Comparison of ENCODE assay signal across 23 cellular contexts in genomic region chr13:78638216-78638615, GRCh38. TPM values are rescaled to one million over a fixed set of nuclear protein-coding genes. Genes with fewer than 3 reads are reported as not detected.
DNase-seq lines count a peak whose midpoint lies in the region; ATAC-seq and TF ChIP-seq lines count a peak whose summit lies in the region.
"Had no signal": no experiment of that assay in that cellular context is flagged by ENCODE, and none has a peak within 500 bp of the region (broad histone marks: within the 10 kb centered on the region; RNA-seq: fewer than 3 reads in every experiment).

No MANE protein-coding gene starts in this region.

- peaks cover 13% of the 10 kb centered on the region for H3K4me1 Mint-ChIP-seq in activated CD4-positive, alpha-beta memory T cell treated with anti-CD3 and anti-CD28 coated beads, Interleukin-2, amount 10 ng/mL, durations not matched to agents 7 days and 5 days
- peaks cover 7% of the 10 kb centered on the region for H3K4me1 Mint-ChIP-seq in activated CD4-positive, alpha-beta memory T cell treated with anti-CD3 and anti-CD28 coated beads for 36 hours (ENCODE audit: low read depth)
- H3K4me1 Mint-ChIP-seq: nephron had no signal

- peak; percentile 75 for ATAC-seq in GM21576 (IDR thresholded peaks at IDR 0.05; ENCODE audit: unreplicated experiment)
- peak; percentile 60 for ATAC-seq in HG03095 (IDR thresholded peaks at IDR 0.05; ENCODE audit: unreplicated experiment)
- ATAC-seq: heart right ventricle, psoas muscle had no signal

- H3K4me1 ChIP-seq in uterus, result no peaks in the 10 kb centered on the region
- H3K4me1 ChIP-seq: heart right ventricle, psoas muscle had no signal

- intact Hi-C loops in activated CD4-positive, alpha-beta memory T cell treated with anti-CD3 and anti-CD28 coated beads for 36 hours (cut with micrococcal nuclease), result no loop called here
- intact Hi-C loops in uterus (cut with DNase I; ENCODE audit: low total_unique reads), result no loop called here

- no peak for DNase-seq in activated CD4-positive, alpha-beta memory T cell treated with anti-CD3 and anti-CD28 coated beads, Interleukin-2, amount 10 ng/mL, durations not matched to agents 7 days and 5 days
- DNase-seq in activated CD4-positive, alpha-beta memory T cell treated with anti-CD3 and anti-CD28 coated beads for 36 hours, result no peak
- DNase-seq in amniotic epithelial cell (ENCODE audit: low read depth) (peak; percentile 63), dermis blood vessel endothelial cell (no peak), SHP77 treated with DMSO at 0.1 percent for 48 hours (lab: John Stamatoyannopoulos, UW) (no peak), uterus (no peak)
- DNase-seq: activated CD4-positive, alpha-beta T cell treated with anti-CD3 and anti-CD28 coated beads, Interleukin-2, amount 50 U/mL, for 48 hours; caudate nucleus; effector memory CD4-positive, alpha-beta T cell; heart right ventricle; mammary epithelial cell; NCI-H1092 treated with DMSO at 0.1 percent for 48 hours; NCI-H2171; NCI-H774; psoas muscle had no signal

- no peaks in the 10 kb centered on the region for H3K9me3 ChIP-seq in uterus
- H3K9me3 ChIP-seq: heart right ventricle, psoas muscle had no signal

- POLR2A ChIA-PET in activated CD4-positive, alpha-beta memory T cell treated with anti-CD3 and anti-CD28 coated beads, Interleukin-2, amount 10 ng/mL, durations not matched to agents 7 days and 5 days (lab: Charles Lee), result interaction anchor here (1.0 to 1.6 kb wide), 3 partner anchors 16 to 22 kb away, joined by 3 to 5 read pairs (median 3); partner anchors contain the start of gene OBI1
- POLR2A ChIA-PET in activated CD4-positive, alpha-beta memory T cell treated with anti-CD3 and anti-CD28 coated beads for 36 hours (lab: Charles Lee), result no interaction called here

- H3K36me3 ChIP-seq in uterus, result no peaks in the 10 kb centered on the region

- H3K36me3 Mint-ChIP-seq in activated CD4-positive, alpha-beta memory T cell treated with anti-CD3 and anti-CD28 coated beads, Interleukin-2, amount 10 ng/mL, durations not matched to agents 7 days and 5 days (ENCODE audit: low read depth), result peaks cover 67% of the 10 kb centered on the region
- peaks cover 63% of the 10 kb centered on the region for H3K36me3 Mint-ChIP-seq in activated CD4-positive, alpha-beta memory T cell treated with anti-CD3 and anti-CD28 coated beads for 36 hours

- CTCF ChIA-PET in activated CD4-positive, alpha-beta memory T cell treated with anti-CD3 and anti-CD28 coated beads, Interleukin-2, amount 10 ng/mL, durations not matched to agents 7 days and 5 days (lab: Charles Lee), result no interaction called here
- CTCF ChIA-PET in activated CD4-positive, alpha-beta memory T cell treated with anti-CD3 and anti-CD28 coated beads for 36 hours (lab: Charles Lee), result no interaction called here

- peak overlapping the region; percentile 32 for H3K27ac Mint-ChIP-seq in activated CD4-positive, alpha-beta memory T cell treated with anti-CD3 and anti-CD28 coated beads, Interleukin-2, amount 10 ng/mL, durations not matched to agents 7 days and 5 days
- H3K27ac Mint-ChIP-seq in activated CD4-positive, alpha-beta memory T cell treated with anti-CD3 and anti-CD28 coated beads for 36 hours, result no peak overlapping the region
- H3K27ac Mint-ChIP-seq: nephron; stimulated activated naive CD8-positive, alpha-beta T cell treated with anti-CD3 and anti-CD28 coated beads, Interleukin-15, Interleukin-2, amounts not matched to agents 100 ng/mL and 50 ng/mL, for 24 hours had no signal

- H3K27me3 Mint-ChIP-seq in activated CD4-positive, alpha-beta memory T cell treated with anti-CD3 and anti-CD28 coated beads, Interleukin-2, amount 10 ng/mL, durations not matched to agents 7 days and 5 days, result no peaks in the 10 kb centered on the region
- H3K27me3 Mint-ChIP-seq in activated CD4-positive, alpha-beta memory T cell treated with anti-CD3 and anti-CD28 coated beads for 36 hours, result no peaks in the 10 kb centered on the region
- H3K27me3 Mint-ChIP-seq: stimulated activated naive CD8-positive, alpha-beta T cell treated with anti-CD3 and anti-CD28 coated beads, Interleukin-15, Interleukin-2, amounts not matched to agents 100 ng/mL and 50 ng/mL, for 24 hours had no signal

- no peak overlapping the region for H3K27ac ChIP-seq in uterus
- H3K27ac ChIP-seq: 22Rv1, heart right ventricle, psoas muscle, RWPE1 had no signal

- TF ChIP-seq CTCF in uterus (IDR thresholded peaks at IDR 0.05), result no peak

- no peaks in the 10 kb centered on the region for H3K9me3 Mint-ChIP-seq in activated CD4-positive, alpha-beta memory T cell treated with anti-CD3 and anti-CD28 coated beads, Interleukin-2, amount 10 ng/mL, durations not matched to agents 7 days and 5 days
- no peaks in the 10 kb centered on the region for H3K9me3 Mint-ChIP-seq in activated CD4-positive, alpha-beta memory T cell treated with anti-CD3 and anti-CD28 coated beads for 36 hours
- H3K9me3 Mint-ChIP-seq: nephron; stimulated activated naive CD8-positive, alpha-beta T cell treated with anti-CD3 and anti-CD28 coated beads, Interleukin-15, Interleukin-2, amounts not matched to agents 100 ng/mL and 50 ng/mL, for 24 hours had no signal

- no peaks in the 10 kb centered on the region for H3K27me3 ChIP-seq in uterus
- H3K27me3 ChIP-seq: heart right ventricle had no signal

- no peak for TF ChIP-seq POLR2A in uterus (IDR thresholded peaks at IDR 0.05)

- no peak overlapping the region for H3K4me3 Mint-ChIP-seq in activated CD4-positive, alpha-beta memory T cell treated with anti-CD3 and anti-CD28 coated beads, Interleukin-2, amount 10 ng/mL, durations not matched to agents 7 days and 5 days
- no peak overlapping the region for H3K4me3 Mint-ChIP-seq in activated CD4-positive, alpha-beta memory T cell treated with anti-CD3 and anti-CD28 coated beads for 36 hours
- H3K4me3 Mint-ChIP-seq: nephron; stimulated activated naive CD8-positive, alpha-beta T cell treated with anti-CD3 and anti-CD28 coated beads, Interleukin-15, Interleukin-2, amounts not matched to agents 100 ng/mL and 50 ng/mL, for 24 hours had no signal

- no peak overlapping the region for H3K4me3 ChIP-seq in uterus
- H3K4me3 ChIP-seq: heart right ventricle, psoas muscle had no signal

RNA-seq across cellular contexts. Expression of gene OBI1, which starts 20.7 kb away (rescaled TPM):
- total RNA-seq in activated CD4-positive, alpha-beta memory T cell treated with anti-CD3 and anti-CD28 coated beads, Interleukin-2, amount 10 ng/mL, durations not matched to agents 7 days and 5 days, result 10 to 100 TPM; 15.3 to 16.3 TPM
- total RNA-seq in activated CD4-positive, alpha-beta memory T cell treated with anti-CD3 and anti-CD28 coated beads for 36 hours, result 10 to 100 TPM; 17.6 TPM
- total RNA-seq in dermis blood vessel endothelial cell (28.1 and 29.0 TPM in 2 replicates), uterus (10 to 100 TPM in 2 of 4 donors, 1 to 10 TPM in 2; 4.7 to 32.6 (median 10.0) TPM)

RNA-seq across cellular contexts. Expression of gene POU4F1, which starts 34.9 kb away (rescaled TPM):
- under 1 TPM; 0.18 to 0.28 TPM for total RNA-seq in activated CD4-positive, alpha-beta memory T cell treated with anti-CD3 and anti-CD28 coated beads, Interleukin-2, amount 10 ng/mL, durations not matched to agents 7 days and 5 days
- under 1 TPM; 0.07 to 0.17 TPM for total RNA-seq in activated CD4-positive, alpha-beta memory T cell treated with anti-CD3 and anti-CD28 coated beads for 36 hours
- not detected in 2 replicates for total RNA-seq in dermis blood vessel endothelial cell
- total RNA-seq in uterus, result not detected
- total RNA-seq: fibroblast of lung, mammary epithelial cell, ureter had no signal
